In the genomic region with DNA sequence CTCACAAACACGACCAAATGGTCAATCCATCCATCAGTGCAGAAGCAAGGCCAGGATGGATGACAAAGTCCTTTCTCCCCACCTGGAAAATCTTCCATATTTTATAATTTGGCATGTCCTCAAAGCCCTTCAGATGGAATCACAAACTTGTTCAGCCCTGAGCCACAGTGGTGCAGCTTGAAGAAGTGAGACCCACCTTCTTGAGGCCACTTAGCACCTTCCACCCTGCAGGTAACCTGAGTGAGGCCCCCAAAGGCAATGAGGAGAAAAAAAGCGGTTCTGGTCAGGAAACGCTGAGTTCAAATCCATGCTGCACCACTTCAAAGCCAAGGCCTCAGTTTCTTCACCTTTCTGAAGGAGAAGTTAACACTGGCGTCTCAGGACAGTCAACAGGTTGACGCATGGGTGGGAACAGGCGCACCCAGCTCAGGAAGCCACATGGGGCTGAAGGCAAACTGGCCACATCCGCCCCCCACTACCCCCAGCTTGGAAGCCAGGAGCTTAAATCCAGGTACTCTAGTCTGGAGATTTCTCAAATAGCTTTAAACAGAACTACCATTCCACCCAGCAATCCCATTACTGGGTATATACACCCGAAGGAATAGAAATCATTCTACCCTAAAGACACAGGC, we compare ENCODE assay signal across 25 cellular contexts.
"Had no signal": no experiment of that assay in that cellular context is flagged by ENCODE, and none has a peak within 500 bp of the region (broad histone marks: within the 10 kb centered on the region; RNA-seq: fewer than 3 reads in every experiment).

No MANE protein-coding gene starts in this region.

- H3K27me3 ChIP-seq: SJCRH30 had no signal

- H3K36me3 ChIP-seq: SJCRH30 had no signal

- H3K27ac ChIP-seq: PC-9, SJCRH30, SK-N-MC had no signal

- H3K4me3 ChIP-seq: K562, PC-9, SJCRH30, SK-N-MC had no signal

- H3K9me3 ChIP-seq: SJCRH30 had no signal

- DNase-seq: activated CD4-positive, alpha-beta T cell treated with anti-CD3 and anti-CD28 coated beads, Interleukin-2, amount 10 ng/mL, durations not matched to agents 24 days and 14 days; activated CD4-positive, alpha-beta T cell treated with anti-CD3 and anti-CD28 coated beads, Interleukin-2, amount 50 U/mL, for 4 hours; activated CD8-positive, alpha-beta T cell treated with anti-CD3 and anti-CD28 coated beads for 36 hours; activated gamma-delta T cell treated with Interleukin-2 at 50 U/mL for 16 hours; activated naive CD4-positive, alpha-beta T cell treated with anti-CD3 and anti-CD28 coated beads for 36 hours; activated T-cell treated with anti-CD3 and anti-CD28 coated beads, Interleukin-2, amount 50 U/mL, for 1 hour; activated T-cell treated with anti-CD3 and anti-CD28 coated beads, Interleukin-2, amount 50 U/mL, for 72 hours; anterior cingulate cortex; central memory CD4-positive, alpha-beta T cell; NCI-H1092 treated with DMSO at 0.1 percent for 48 hours; NCI-H1417; NCI-H146; NCI-H187; NCI-H2029 treated with DMSO at 0.1 percent for 48 hours; NCI-H2107; NCI-H2171; NCI-H510A; NCI-H526; NCI-H748 treated with DMSO at 0.1 percent for 48 hours; PC-9; SHP77; SJCRH30 had no signal

- ATAC-seq: activated CD8-positive, alpha-beta T cell treated with anti-CD3 and anti-CD28 coated beads for 36 hours; activated naive CD4-positive, alpha-beta T cell treated with anti-CD3 and anti-CD28 coated beads, Interleukin-2, amount 50 U/mL, for 72 hours; K562 had no signal
